Comparison of ENCODE assay signal across 18 cellular contexts in the genomic region with DNA sequence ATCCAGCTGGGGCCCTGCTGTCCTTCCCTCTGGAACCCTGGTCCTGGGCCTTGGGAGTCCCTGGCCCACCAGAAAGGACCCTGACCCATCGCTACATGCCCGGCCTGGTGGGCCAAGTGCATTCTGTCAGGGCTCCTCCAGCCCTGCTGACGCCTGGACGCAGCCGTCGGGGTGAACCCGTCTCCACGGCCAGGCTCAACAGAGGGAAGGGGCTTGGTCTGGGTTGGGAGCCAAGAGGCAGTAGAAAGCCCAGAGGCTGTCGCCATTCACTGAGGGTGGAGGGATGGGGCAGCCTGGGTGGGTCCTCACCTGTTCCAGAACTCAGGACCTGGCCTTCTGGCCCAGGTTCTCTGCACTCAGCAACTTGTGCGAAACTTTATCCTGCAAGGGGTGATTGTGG. TPM values are rescaled to one million over a fixed set of nuclear protein-coding genes. Genes with fewer than 3 reads are reported as not detected.
A peak's percentile ranks its signal among the peaks of the same experiment; 100 is the strongest.
DNase-seq lines count a peak whose midpoint lies in the region; ATAC-seq, FAIRE-seq and TF ChIP-seq lines count a peak whose summit lies in the region.
"Had no signal": no experiment of that assay in that cellular context is flagged by ENCODE, and none has a peak within 500 bp of the region (broad histone marks: within the 10 kb centered on the region; RNA-seq: fewer than 3 reads in every experiment).

No MANE protein-coding gene starts in this region.

- FAIRE-seq in HepG2 (lab: Jason Lieb, UNC) = no peak
- FAIRE-seq: A204.1 had no signal

- in situ Hi-C loops in HepG2 (cut with HindIII; ENCODE audit: extremely low pct_ligation_motif_present, low pct_unique_long_range_greater_than_20kb) = no loop called here

- intact Hi-C loops in cardiac septum (cut with DNase I) = no loop called here
- intact Hi-C loops in HepG2 (cut with micrococcal nuclease; ENCODE audit: unreplicated experiment) = no loop called here

- no peak for TF ChIP-seq POLR2A in HepG2 (IDR thresholded peaks at IDR 0.05; ENCODE audit: insufficient read depth in 1 of 2, low read depth in 2 of 2, low read length in 2 of 2)

- H3K36me3 ChIP-seq in cardiac muscle cell (no peaks in the 10 kb centered on the region), HepG2 (replicated peaks in 1 of 2; ENCODE audit: control insufficient read depth in 1 of 2, insufficient read depth in 2 of 2, low read length in 2 of 2) (peaks cover 1 to 8% of the 10 kb centered on the region in 2 experiments; a peak in 3 of 5 replicates)

- no peak for TF ChIP-seq RAD21 in HepG2 (CRISPR knock-in tag; IDR thresholded peaks at IDR 0.05)

- H3K4me3 ChIP-seq in cardiac muscle cell = no peak overlapping the region
- no peak overlapping the region for H3K4me3 ChIP-seq in HepG2 (replicated peaks in 1 of 3; ENCODE audit: insufficient read depth in 1 of 3, low read depth in 2 of 3, low read length in 3 of 3)

- no peak overlapping the region for H3K4me2 ChIP-seq in HepG2 (ENCODE audit: low read depth, low read length)

- peaks cover 15% of the 10 kb centered on the region for H3K4me1 ChIP-seq in cardiac muscle cell (ENCODE audit: low read depth)
- H3K4me1 ChIP-seq in HepG2 (ENCODE audit: insufficient read depth, low read length) = no peaks in the 10 kb centered on the region
- H3K4me1 ChIP-seq: Caco-2 had no signal

- no peak for TF ChIP-seq CTCF in cardiac muscle cell (IDR thresholded peaks at IDR 0.05; ENCODE audit: low read depth, low read length)
- no peak for TF ChIP-seq CTCF in HepG2 (CRISPR knock-in tag; IDR thresholded peaks at IDR 0.05)

- H3K79me2 ChIP-seq in HepG2 (ENCODE audit: insufficient read depth, low read length) = no peaks in the 10 kb centered on the region

- H3K27me3 ChIP-seq in cardiac muscle cell = no peaks in the 10 kb centered on the region
- no peaks in the 10 kb centered on the region for H3K27me3 ChIP-seq in HepG2 (ENCODE audit: control insufficient read depth in 1 of 2, insufficient read depth in 2 of 2, low read length in 2 of 2)

- no peaks in the 10 kb centered on the region for H3K9me3 ChIP-seq in cardiac muscle cell (ENCODE audit: low read depth)
- H3K9me3 ChIP-seq in HepG2 (ENCODE audit: low read length) = peaks cover 5% of the 10 kb centered on the region; the same call in 1 of the 2 replicates

- POLR2A ChIA-PET in HepG2 (lab: Yijun Ruan, JAX) = no interaction called here

- DNase-seq in cardiac muscle cell (ENCODE audit: low read depth in 1 of 2, low spot score in 1 of 2) (no peak), cardiac septum (ENCODE audit: low spot score) (no peak), HepG2 (ENCODE audit: low spot score) (no peak), anterior cingulate cortex (lab: John Stamatoyannopoulos, UW) (no peak), NCI-H226 (no peak)
- DNase-seq: Caco-2, GOT3, KBM-7, NCI-H1417 treated with DMSO at 0.1 percent for 48 hours, NCI-H1930, NCI-H446 treated with DMSO at 0.1 percent for 48 hours, NCI-H748 treated with DMSO at 0.1 percent for 48 hours, OCI-M1, RPMI8226 had no signal

- ATAC-seq in HepG2 = peak; percentile 23
- no peak for ATAC-seq in GM19324 (IDR thresholded peaks at IDR 0.05; ENCODE audit: low FRiP score, unreplicated experiment)

- BruUV-seq in HepG2 (replicated peaks; lab: Mats Ljungman, UMichigan) = no TSS peak

- TF ChIP-seq EP300 in HepG2 (IDR thresholded peaks at IDR 0.05; ENCODE audit: low read depth in 2 of 2, low read length in 2 of 2) = no peak
- no peak for TF ChIP-seq EP300 in HepG2 (CRISPR knock-in tag; IDR thresholded peaks at IDR 0.05; ENCODE audit: borderline replicate concordance)

- WGBS in HepG2 (ENCODE audit: low lambda C conversion rate) = 97% methylated on average over 6 of the region's 10 CpGs

- H3K27ac ChIP-seq in cardiac muscle cell (peak overlapping the region; percentile 54), angular gyrus (ENCODE audit: low read depth, low read length) (peak overlapping the region; percentile 45), HepG2 (ENCODE audit: extremely low read length, insufficient read depth, low read length) (no peak overlapping the region)

- H2AFZ ChIP-seq in HepG2 (ENCODE audit: low read length) = no peak overlapping the region

- CTCF ChIA-PET in HepG2 (lab: Yijun Ruan, JAX; ENCODE audit: low intra/inter-chr PET ratio, low total read pairs) = no interaction called here

- no peak overlapping the region for H3K9ac ChIP-seq in HepG2 (ENCODE audit: insufficient read depth, low read depth, low read length)

- H4K20me1 ChIP-seq in HepG2 (ENCODE audit: insufficient read depth, low read length) = no peaks in the 10 kb centered on the region

TF ChIP-seq in HepG2, 621 proteins besides CTCF, POLR2A, EP300 and RAD21 (continues in another document):
- TF ChIP-seq, protein P1, sequence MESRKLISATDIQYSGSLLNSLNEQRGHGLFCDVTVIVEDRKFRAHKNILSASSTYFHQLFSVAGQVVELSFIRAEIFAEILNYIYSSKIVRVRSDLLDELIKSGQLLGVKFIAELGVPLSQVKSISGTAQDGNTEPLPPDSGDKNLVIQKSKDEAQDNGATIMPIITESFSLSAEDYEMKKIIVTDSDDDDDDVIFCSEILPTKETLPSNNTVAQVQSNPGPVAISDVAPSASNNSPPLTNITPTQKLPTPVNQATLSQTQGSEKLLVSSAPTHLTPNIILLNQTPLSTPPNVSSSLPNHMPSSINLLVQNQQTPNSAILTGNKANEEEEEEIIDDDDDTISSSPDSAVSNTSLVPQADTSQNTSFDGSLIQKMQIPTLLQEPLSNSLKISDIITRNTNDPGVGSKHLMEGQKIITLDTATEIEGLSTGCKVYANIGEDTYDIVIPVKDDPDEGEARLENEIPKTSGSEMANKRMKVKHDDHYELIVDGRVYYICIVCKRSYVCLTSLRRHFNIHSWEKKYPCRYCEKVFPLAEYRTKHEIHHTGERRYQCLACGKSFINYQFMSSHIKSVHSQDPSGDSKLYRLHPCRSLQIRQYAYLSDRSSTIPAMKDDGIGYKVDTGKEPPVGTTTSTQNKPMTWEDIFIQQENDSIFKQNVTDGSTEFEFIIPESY (CRISPR knock-in tag; IDR thresholded peaks at IDR 0.05) = no peak
- no peak for TF ChIP-seq HNRNPL (IDR thresholded peaks at IDR 0.05; ENCODE audit: low read depth, low read length)
- TF ChIP-seq AGO2 (optimal IDR thresholded peaks at IDR 0.05; ENCODE audit: low read depth, low read length) = peak; percentile 20
- no peak for TF ChIP-seq ZNF616 (CRISPR knock-in tag; IDR thresholded peaks at IDR 0.05; ENCODE audit: low read depth)
- no peak for TF ChIP-seq PAWR (CRISPR knock-in tag; IDR thresholded peaks at IDR 0.05; ENCODE audit: borderline replicate concordance)

RNA-seq across cellular contexts. Expression of a gene that starts 39.0 kb away (rescaled TPM):
- total RNA-seq in cardiac muscle cell = 34.7 and 39.0 TPM in 2 replicates
- polyA plus RNA-seq in cardiac muscle cell = 58.7 and 61.8 TPM in 2 replicates
- 46.9 TPM for total RNA-seq in cardiac septum
- 19.4 and 25.9 TPM in 2 replicates for total RNA-seq in HepG2 (2016; rRNA removed; fragmentation: Illumina TruSeq; extraction: Trizol)
- total RNA-seq in HepG2 (2016; cell fraction: cytosol; rRNA removed; fragmentation: Illumina TruSeq; extraction: Trizol; ENCODE audit: low read depth) = 21.8 and 24.1 TPM in 2 replicates
- 18.0 and 24.4 TPM in 2 replicates for total RNA-seq in HepG2 (2016; cell fraction: insoluble cytoplasmic fraction; rRNA removed; fragmentation: Illumina TruSeq; extraction: Trizol)
- total RNA-seq in HepG2 (2016; cell fraction: membrane; rRNA removed; fragmentation: Illumina TruSeq; extraction: Trizol) = 16.0 and 17.9 TPM in 2 replicates
- total RNA-seq in HepG2 (2016; cell fraction: nucleus; rRNA removed; fragmentation: Illumina TruSeq; extraction: Trizol) = 11.3 and 14.6 TPM in 2 replicates
- 44.2 and 47.5 TPM in 2 replicates for polyA plus RNA-seq in HepG2 (2011; rRNA removed)
- 27.1 and 38.7 TPM in 2 replicates for polyA plus RNA-seq in HepG2 (2011; cell fraction: cytosol; rRNA removed)
- polyA plus RNA-seq in HepG2 (2011; cell fraction: nucleus; rRNA removed) = 59.6 and 61.9 TPM in 2 replicates
- polyA plus RNA-seq in HepG2 (2012) = 31.4 and 32.5 TPM in 2 replicates
- polyA plus RNA-seq in HepG2 (2016; cell fraction: cytosol; fragmentation: Illumina TruSeq; extraction: Trizol; ENCODE audit: low read depth) = 23.1 and 26.1 TPM in 2 replicates
- 40.7 and 53.4 TPM in 2 replicates for polyA plus RNA-seq in HepG2 (2016; cell fraction: insoluble cytoplasmic fraction; fragmentation: Illumina TruSeq; extraction: Trizol; ENCODE audit: low read depth)
- 25.9 and 29.3 TPM in 2 replicates for polyA plus RNA-seq in HepG2 (2016; cell fraction: membrane; fragmentation: Illumina TruSeq; extraction: Trizol; ENCODE audit: low read depth)
- polyA plus RNA-seq in HepG2 (2016; cell fraction: nucleus; fragmentation: Illumina TruSeq; extraction: Trizol; ENCODE audit: insufficient read depth, low read depth) = 27.5 and 35.7 TPM in 2 replicates
- polyA minus RNA-seq in HepG2 (2011; rRNA and poly(A)+ RNA removed; ENCODE audit: low replicate concordance) = 19.2 and 101 TPM in 2 replicates
- polyA minus RNA-seq in HepG2 (2011; cell fraction: cytosol; rRNA and poly(A)+ RNA removed) = 14.2 and 15.4 TPM in 2 replicates
- polyA minus RNA-seq in HepG2 (2011; cell fraction: nucleus; rRNA and poly(A)+ RNA removed) = 17.4 and 24.5 TPM in 2 replicates

RNA-seq across cellular contexts. Expression of a gene that starts 47.6 kb away (rescaled TPM):
- total RNA-seq in cardiac muscle cell (not detected in 2 replicates), cardiac septum (not detected), HepG2 (2016; rRNA removed; fragmentation: Illumina TruSeq; extraction: Trizol) (not detected in 2 replicates)
- polyA plus RNA-seq in cardiac muscle cell (not detected in 2 replicates), HepG2 (2011; rRNA removed) (0.01 and 0.05 TPM in 2 replicates)
- total RNA-seq in HepG2 (2016; cell fraction: cytosol; rRNA removed; fragmentation: Illumina TruSeq; extraction: Trizol; ENCODE audit: low read depth) = under 0.01 TPM in 1 of 2 replicates, not detected in the other
- total RNA-seq in HepG2 (2016; cell fraction: insoluble cytoplasmic fraction; rRNA removed; fragmentation: Illumina TruSeq; extraction: Trizol) = not detected in 2 replicates
- not detected in 2 replicates for total RNA-seq in HepG2 (2016; cell fraction: membrane; rRNA removed; fragmentation: Illumina TruSeq; extraction: Trizol)
- not detected in 2 replicates for total RNA-seq in HepG2 (2016; cell fraction: nucleus; rRNA removed; fragmentation: Illumina TruSeq; extraction: Trizol)
- polyA plus RNA-seq in HepG2 (2011; cell fraction: cytosol; rRNA removed) = under 0.01 and 0.01 TPM in 2 replicates
- polyA plus RNA-seq in HepG2 (2011; cell fraction: nucleus; rRNA removed) = 0.18 and 0.99 TPM in 2 replicates
- polyA plus RNA-seq in HepG2 (2012) = 2.3 and 3.1 TPM in 2 replicates
- polyA plus RNA-seq in HepG2 (2016; cell fraction: cytosol; fragmentation: Illumina TruSeq; extraction: Trizol; ENCODE audit: low read depth) = not detected in 2 replicates
- polyA plus RNA-seq in HepG2 (2016; cell fraction: insoluble cytoplasmic fraction; fragmentation: Illumina TruSeq; extraction: Trizol; ENCODE audit: low read depth) = not detected in 2 replicates
- not detected in 2 replicates for polyA plus RNA-seq in HepG2 (2016; cell fraction: membrane; fragmentation: Illumina TruSeq; extraction: Trizol; ENCODE audit: low read depth)
- polyA plus RNA-seq in HepG2 (2016; cell fraction: nucleus; fragmentation: Illumina TruSeq; extraction: Trizol; ENCODE audit: insufficient read depth, low read depth) = not detected in 2 replicates
- polyA minus RNA-seq in HepG2 (2011; rRNA and poly(A)+ RNA removed; ENCODE audit: low replicate concordance) = 0.02 and 0.06 TPM in 2 replicates
- polyA minus RNA-seq in HepG2 (2011; cell fraction: cytosol; rRNA and poly(A)+ RNA removed) = 0.69 TPM in 1 of 2 replicates, not detected in the other
- polyA minus RNA-seq in HepG2 (2011; cell fraction: nucleus; rRNA and poly(A)+ RNA removed) = 0.26 and 0.50 TPM in 2 replicates
- total RNA-seq: Caco-2 had no signal
- polyA plus RNA-seq: CD14-positive monocyte had no signal
